8 cellular contexts compared by ENCODE assay signal in the genomic region with DNA sequence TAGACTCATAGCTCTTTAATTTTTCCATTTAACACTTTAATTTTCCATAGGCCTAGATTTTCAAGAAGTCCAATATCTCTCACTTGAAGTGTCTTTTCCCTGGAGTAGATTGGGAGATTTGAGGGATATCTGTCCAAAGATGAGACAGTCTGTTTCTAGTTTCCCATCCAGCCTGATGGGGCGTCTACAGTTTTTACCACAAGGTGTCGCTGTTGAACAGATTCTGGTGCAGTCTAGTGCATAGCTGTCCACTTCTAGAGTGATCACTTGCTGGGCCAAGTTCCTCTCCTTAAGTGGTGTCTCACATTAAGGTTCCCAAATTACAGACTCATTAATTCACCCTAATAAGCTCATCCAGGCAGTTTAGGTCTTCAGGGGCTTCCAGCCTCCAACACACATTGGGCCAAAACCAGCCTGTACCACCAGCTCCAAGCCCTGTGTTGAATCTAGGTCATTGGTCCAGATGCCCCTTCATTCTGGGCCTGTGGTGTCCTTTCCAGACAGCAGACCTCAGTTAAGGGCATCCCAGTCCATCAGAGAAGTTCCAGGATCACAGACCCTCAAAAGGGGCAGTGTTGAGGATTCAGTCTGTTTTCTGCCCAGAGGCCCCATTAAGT. TPM values are rescaled to one million over a fixed set of nuclear protein-coding genes. Genes with fewer than 3 reads are reported as not detected.
DNase-seq lines count a peak whose midpoint lies in the region; ATAC-seq and TF ChIP-seq lines count a peak whose summit lies in the region.

No MANE protein-coding gene starts in this region.

- ATAC-seq in activated CD8-positive, alpha-beta memory T cell treated with anti-CD3 and anti-CD28 coated beads, Interleukin-2, amount 10 ng/mL, durations not matched to agents 7 days and 5 days = no peak
- no peak for ATAC-seq in stimulated activated naive CD8-positive, alpha-beta T cell treated with anti-CD3 and anti-CD28 coated beads, Interleukin-15, Interleukin-2, amounts not matched to agents 100 U/mL and 50 U/mL, for 24 hours
- ATAC-seq in HG03460 (IDR thresholded peaks at IDR 0.05; ENCODE audit: unreplicated experiment) = no peak
- no peak for ATAC-seq in HG03354 (IDR thresholded peaks at IDR 0.05; ENCODE audit: poor library complexity, severe bottlenecking, unreplicated experiment)

- H3K4me3 Mint-ChIP-seq in activated CD8-positive, alpha-beta memory T cell treated with anti-CD3 and anti-CD28 coated beads, Interleukin-2, amount 10 ng/mL, durations not matched to agents 7 days and 5 days = no peak overlapping the region

- peak; percentile 63 for TF ChIP-seq CTCF in GM06990 (IDR thresholded peaks at IDR 0.05; ENCODE audit: insufficient read depth, low read length, poor library complexity, severe bottlenecking)

- H3K27me3 ChIP-seq in GM06990 (replicated peaks; ENCODE audit: control insufficient read depth, insufficient read depth, low read length) = no peaks in the 10 kb centered on the region

- H3K4me3 ChIP-seq in GM06990 (replicated peaks; ENCODE audit: low read depth, low read length) = no peak overlapping the region

- H3K27ac Mint-ChIP-seq in activated CD8-positive, alpha-beta memory T cell treated with anti-CD3 and anti-CD28 coated beads, Interleukin-2, amount 10 ng/mL, durations not matched to agents 7 days and 5 days = peak overlapping the region; percentile 9

- no peak for DNase-seq in GM06990 (ENCODE audit: extremely low read depth, insufficient read length)
- peak; percentile 62 for DNase-seq in NAMALWA (ENCODE audit: low spot score)
- DNase-seq in activated CD8-positive, alpha-beta memory T cell treated with anti-CD3 and anti-CD28 coated beads, Interleukin-2, amount 10 ng/mL, durations not matched to agents 7 days and 5 days = peak; percentile 76
- peak; percentile 10 for DNase-seq in foreskin melanocyte
- DNase-seq in stimulated activated naive CD8-positive, alpha-beta T cell treated with anti-CD3 and anti-CD28 coated beads, Interleukin-15, Interleukin-2, amounts not matched to agents 100 U/mL and 50 U/mL, for 24 hours = peak; percentile 73
- DNase-seq in Ammon's horn (ENCODE audit: low spot score) = no peak

- peaks cover 32% of the 10 kb centered on the region for H3K36me3 ChIP-seq in GM06990 (ENCODE audit: control insufficient read depth, insufficient read depth, low read length)

- H3K36me3 Mint-ChIP-seq in activated CD8-positive, alpha-beta memory T cell treated with anti-CD3 and anti-CD28 coated beads, Interleukin-2, amount 10 ng/mL, durations not matched to agents 7 days and 5 days = peaks cover 67% of the 10 kb centered on the region

- no peaks in the 10 kb centered on the region for H3K27me3 Mint-ChIP-seq in activated CD8-positive, alpha-beta memory T cell treated with anti-CD3 and anti-CD28 coated beads, Interleukin-2, amount 10 ng/mL, durations not matched to agents 7 days and 5 days

- peaks cover 36% of the 10 kb centered on the region for H3K4me1 Mint-ChIP-seq in activated CD8-positive, alpha-beta memory T cell treated with anti-CD3 and anti-CD28 coated beads, Interleukin-2, amount 10 ng/mL, durations not matched to agents 7 days and 5 days

- CTCF ChIA-PET in activated CD8-positive, alpha-beta memory T cell treated with anti-CD3 and anti-CD28 coated beads, Interleukin-2, amount 10 ng/mL, durations not matched to agents 7 days and 5 days (lab: Charles Lee) = interaction anchor here (0.8 to 10.0 kb wide), 20 partner anchors 9 to 647 kb away, joined by 3 to 252 read pairs (median 4); a partner anchor contains a TSS

- H3K9me3 Mint-ChIP-seq in activated CD8-positive, alpha-beta memory T cell treated with anti-CD3 and anti-CD28 coated beads, Interleukin-2, amount 10 ng/mL, durations not matched to agents 7 days and 5 days (ENCODE audit: low read depth) = peaks cover 12% of the 10 kb centered on the region

RNA-seq across cellular contexts. Expression of a gene that starts 9.4 kb away (rescaled TPM):
- total RNA-seq in activated CD8-positive, alpha-beta memory T cell treated with anti-CD3 and anti-CD28 coated beads, Interleukin-2, amount 10 ng/mL, durations not matched to agents 7 days and 5 days = 10 to 100 TPM; 60.0 to 72.1 TPM

RNA-seq across cellular contexts. Expression of a gene that starts 21.7 kb away (rescaled TPM):
- 10 to 100 TPM in 1 of 2 experiments, 1 to 10 TPM in 1; 6.5 to 10.7 TPM for total RNA-seq in activated CD8-positive, alpha-beta memory T cell treated with anti-CD3 and anti-CD28 coated beads, Interleukin-2, amount 10 ng/mL, durations not matched to agents 7 days and 5 days

Comparison
In these comparisons a context has a peak if more than half of its experiments do, and no peak if none do; other contexts are left out.
1. DNase-seq: peak in NAMALWA (single experiment), activated CD8-positive, alpha-beta memory T cell treated with anti-CD3 and anti-CD28 coated beads, Interleukin-2, amount 10 ng/mL, durations not matched to agents 7 days and 5 days (single experiment), foreskin melanocyte (single experiment) and stimulated activated naive CD8-positive, alpha-beta T cell treated with anti-CD3 and anti-CD28 coated beads, Interleukin-15, Interleukin-2, amounts not matched to agents 100 U/mL and 50 U/mL, for 24 hours (single experiment); none in GM06990 (single experiment) and Ammon's horn (single experiment).